ENCODE assay signal across 7 cellular contexts in genomic region chr6:112253505-112253841, GRCh38. TPM values are rescaled to one million over a fixed set of nuclear protein-coding genes. Genes with fewer than 3 reads are reported as not detected.
DNase-seq lines count a peak whose midpoint lies in the region; ATAC-seq and TF ChIP-seq lines count a peak whose summit lies in the region.

No MANE protein-coding gene starts in this region.

- WGBS in trophoblast cell (ENCODE audit: extremely low coverage, insufficient coverage, insufficient read length), result no CpG with 5 or more reads among the region's 8 CpGs

- H3K4me1 ChIP-seq in trophoblast cell (ENCODE audit: control insufficient read depth in 1 of 2, insufficient read depth in 2 of 2, low read length in 2 of 2), result peaks cover 3 to 10% of the 10 kb centered on the region in 2 experiments

- no peak overlapping the region for H3K4me3 ChIP-seq in trophoblast cell (ENCODE audit: low read depth, low read length)

- CTCF ChIA-PET in HEK293T (lab: Yijun Ruan, JAX), result interaction anchor here (0.9 to 1.8 kb wide), 6 partner anchors 14 to 73 kb away, joined by 3 to 7 read pairs (median 3); no protein-coding TSS in a partner anchor
- CTCF ChIA-PET in activated B cell treated with CpG ODN at 0.5 μM for 24 hours (lab: Charles Lee), result no interaction called here

- no peak for TF ChIP-seq CTCF in activated B cell treated with CpG ODN at 0.5 μM for 24 hours (IDR thresholded peaks at IDR 0.05)

- H4K91ac ChIP-seq in trophoblast cell (ENCODE audit: low read depth, low read length), result no peak overlapping the region

- ATAC-seq in activated B cell treated with CpG ODN at 0.5 μM for 24 hours (ENCODE audit: low read depth) (no peak), Right ventricle myocardium superior (ENCODE audit: poor library complexity) (peak; percentile 56), HG03280 (IDR thresholded peaks at IDR 0.05; ENCODE audit: unreplicated experiment) (no peak)

- H3K4me2 ChIP-seq in trophoblast cell (ENCODE audit: low read length), result peak overlapping the region; percentile 88

- POLR2A ChIA-PET in HEK293T (lab: Yijun Ruan, JAX) (interaction anchor here (0.5 to 3.3 kb wide), 20 partner anchors 8 to 73 kb away, joined by 3 to 26 read pairs (median 6); no protein-coding TSS in a partner anchor), activated B cell treated with CpG ODN at 0.5 μM for 24 hours (lab: Charles Lee) (no interaction called here)

- no peaks in the 10 kb centered on the region for H3K9me3 ChIP-seq in trophoblast cell (ENCODE audit: insufficient read depth, low read depth, low read length)

- H3K9me3 Mint-ChIP-seq in activated B cell treated with CpG ODN at 0.5 μM for 24 hours, result no peaks in the 10 kb centered on the region

- no peak overlapping the region for H3K14ac ChIP-seq in trophoblast cell (ENCODE audit: low read length)

- H3K27me3 Mint-ChIP-seq in activated B cell treated with CpG ODN at 0.5 μM for 24 hours, result peaks cover 33% of the 10 kb centered on the region

- H3K27ac Mint-ChIP-seq in activated B cell treated with CpG ODN at 0.5 μM for 24 hours, result no peak overlapping the region

- H3K9ac ChIP-seq in trophoblast cell (ENCODE audit: low read length), result no peak overlapping the region

- H2BK120ac ChIP-seq in trophoblast cell (ENCODE audit: insufficient read depth, low read length, poor library complexity), result no peak overlapping the region

- no peak overlapping the region for H2AFZ ChIP-seq in trophoblast cell (ENCODE audit: insufficient read depth, low read length, poor library complexity)

- H3K4me3 Mint-ChIP-seq in activated B cell treated with CpG ODN at 0.5 μM for 24 hours, result peak overlapping the region; percentile 67

- H2BK5ac ChIP-seq in trophoblast cell (ENCODE audit: low read depth, low read length, poor library complexity), result no peak overlapping the region

- H3K23ac ChIP-seq in trophoblast cell (ENCODE audit: low read length), result no peak overlapping the region

- no peak overlapping the region for H4K12ac ChIP-seq in trophoblast cell (ENCODE audit: low read depth, low read length)

- no peak overlapping the region for H3K27ac ChIP-seq in trophoblast cell (ENCODE audit: low read depth, low read length)

- H3K36me3 Mint-ChIP-seq in activated B cell treated with CpG ODN at 0.5 μM for 24 hours (ENCODE audit: low read depth), result no peaks in the 10 kb centered on the region

- H3K79me1 ChIP-seq in trophoblast cell (ENCODE audit: low read length), result no peaks in the 10 kb centered on the region

- H3K4ac ChIP-seq in trophoblast cell (ENCODE audit: low read depth, low read length), result no peak overlapping the region

- H3K36me3 ChIP-seq in trophoblast cell (ENCODE audit: control insufficient read depth in 1 of 2, insufficient read depth in 2 of 2, low read length in 2 of 2), result no peaks in the 10 kb centered on the region

- no peak overlapping the region for H2AK5ac ChIP-seq in trophoblast cell (ENCODE audit: low read length)

- peak; percentile 54 for DNase-seq in HEK293T (ENCODE audit: extremely low spot score)
- DNase-seq in activated B cell treated with CpG ODN at 0.5 μM for 24 hours, result no peak
- DNase-seq in Right ventricle myocardium superior, result no peak
- peak in 1 of 2 donors; percentile 5 for DNase-seq in trophoblast cell
- no peak for DNase-seq in NCI-H187 (lab: John Stamatoyannopoulos, UW)
- DNase-seq in DMS153 treated with DMSO at 0.1 percent for 48 hours (lab: John Stamatoyannopoulos, UW; ENCODE audit: unreplicated experiment), result no peak

- intact Hi-C loops in activated B cell treated with CpG ODN at 0.5 μM for 24 hours (cut with micrococcal nuclease) (no loop called here), Right ventricle myocardium superior (cut with DNase I) (loop anchor here (10.0 kb wide), 1 partner anchor 49 kb away; no protein-coding TSS in a partner anchor)

- no peak overlapping the region for H4K8ac ChIP-seq in trophoblast cell (ENCODE audit: low read depth, low read length)

- H3K18ac ChIP-seq in trophoblast cell (ENCODE audit: low read length), result no peak overlapping the region

- H3K79me2 ChIP-seq in trophoblast cell (ENCODE audit: control insufficient read depth, insufficient read depth, low read length, poor library complexity), result no peaks in the 10 kb centered on the region

- H3K27me3 ChIP-seq in trophoblast cell (ENCODE audit: insufficient read depth, low read length), result peaks cover 12% of the 10 kb centered on the region

- peaks cover 15% of the 10 kb centered on the region for H3K4me1 Mint-ChIP-seq in activated B cell treated with CpG ODN at 0.5 μM for 24 hours

- no peak overlapping the region for H2BK12ac ChIP-seq in trophoblast cell (ENCODE audit: low read length)

TF ChIP-seq in HEK293T, 16 proteins besides CTCF, POLR2A, EP300 and RAD21:
- TF ChIP-seq SP1 (IDR thresholded peaks at IDR 0.05) (no peak), HDGF (IDR thresholded peaks at IDR 0.05; ENCODE audit: borderline replicate concordance) (0 out of 2 replicates have a peak, but pooled peaks have one; percentile 68)

RNA-seq across cellular contexts. Expression of gene LAMA4, which starts 0.9 kb away (rescaled TPM):
- not detected in 2 replicates for total RNA-seq in activated B cell treated with CpG ODN at 0.5 μM for 24 hours
- total RNA-seq in Right ventricle myocardium superior, result 71.1 TPM
- polyA plus RNA-seq in trophoblast cell (2013), result 0.37 and 0.38 TPM in 2 replicates

Comparison
In these comparisons a context has a peak if more than half of its experiments do, and no peak if none do; other contexts are left out.
1. RNA of gene LAMA4, which starts 0.9 kb away (total RNA-seq): 71.1 TPM in Right ventricle myocardium superior (single experiment); not detected in activated B cell treated with CpG ODN at 0.5 μM for 24 hours; every median in the first group is over 10 times any median in the second.